In the genomic region with DNA sequence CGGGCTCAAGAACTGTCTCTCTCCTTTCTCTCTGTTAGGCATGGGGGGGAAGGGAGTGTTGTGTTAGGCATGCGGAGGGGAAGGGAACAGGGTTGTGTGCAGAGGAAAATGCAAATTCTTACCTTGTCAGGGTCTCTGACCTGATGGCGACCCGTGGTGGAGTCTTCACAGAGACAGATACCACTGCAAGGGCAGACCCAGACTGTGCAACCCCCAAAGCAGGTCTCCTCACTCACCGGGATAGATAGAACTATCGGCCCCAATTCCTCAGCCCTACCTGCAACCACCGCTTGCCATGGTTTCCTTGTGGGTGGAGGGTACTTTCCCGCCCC, we compare ENCODE assay signal across 1 cellular context.
TF ChIP-seq lines count a peak whose summit lies in the region.

No MANE protein-coding gene starts in this region.

TF ChIP-seq in endothelial cell of umbilical vein, 7 proteins besides CTCF, POLR2A, EP300 and RAD21:
- TF ChIP-seq JUN (IDR thresholded peaks at IDR 0.05; ENCODE audit: borderline replicate concordance, insufficient read depth, insufficient read length, low read depth) (no peak), GATA2 (IDR thresholded peaks at IDR 0.05; ENCODE audit: insufficient read depth, insufficient read length, low read depth, low read length) (no peak), FOS (IDR thresholded peaks at IDR 0.05; ENCODE audit: borderline replicate concordance, insufficient read depth, low read length) (no peak), EZH2 (IDR thresholded peaks at IDR 0.05; ENCODE audit: borderline replicate concordance, low read depth, low read length, severe bottlenecking) (no peak), POLR2AphosphoS5 (IDR thresholded peaks at IDR 0.05; ENCODE audit: insufficient read depth, low read depth, low read length) (no peak), MYC (IDR thresholded peaks at IDR 0.05; ENCODE audit: low read depth, low read length) (no peak)
- TF ChIP-seq, protein P1, sequence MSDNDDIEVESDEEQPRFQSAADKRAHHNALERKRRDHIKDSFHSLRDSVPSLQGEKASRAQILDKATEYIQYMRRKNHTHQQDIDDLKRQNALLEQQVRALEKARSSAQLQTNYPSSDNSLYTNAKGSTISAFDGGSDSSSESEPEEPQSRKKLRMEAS (IDR thresholded peaks at IDR 0.05; ENCODE audit: insufficient read depth, insufficient read length), result no peak
